Comparison of ENCODE assay signal across 8 cellular contexts in the genomic region with DNA sequence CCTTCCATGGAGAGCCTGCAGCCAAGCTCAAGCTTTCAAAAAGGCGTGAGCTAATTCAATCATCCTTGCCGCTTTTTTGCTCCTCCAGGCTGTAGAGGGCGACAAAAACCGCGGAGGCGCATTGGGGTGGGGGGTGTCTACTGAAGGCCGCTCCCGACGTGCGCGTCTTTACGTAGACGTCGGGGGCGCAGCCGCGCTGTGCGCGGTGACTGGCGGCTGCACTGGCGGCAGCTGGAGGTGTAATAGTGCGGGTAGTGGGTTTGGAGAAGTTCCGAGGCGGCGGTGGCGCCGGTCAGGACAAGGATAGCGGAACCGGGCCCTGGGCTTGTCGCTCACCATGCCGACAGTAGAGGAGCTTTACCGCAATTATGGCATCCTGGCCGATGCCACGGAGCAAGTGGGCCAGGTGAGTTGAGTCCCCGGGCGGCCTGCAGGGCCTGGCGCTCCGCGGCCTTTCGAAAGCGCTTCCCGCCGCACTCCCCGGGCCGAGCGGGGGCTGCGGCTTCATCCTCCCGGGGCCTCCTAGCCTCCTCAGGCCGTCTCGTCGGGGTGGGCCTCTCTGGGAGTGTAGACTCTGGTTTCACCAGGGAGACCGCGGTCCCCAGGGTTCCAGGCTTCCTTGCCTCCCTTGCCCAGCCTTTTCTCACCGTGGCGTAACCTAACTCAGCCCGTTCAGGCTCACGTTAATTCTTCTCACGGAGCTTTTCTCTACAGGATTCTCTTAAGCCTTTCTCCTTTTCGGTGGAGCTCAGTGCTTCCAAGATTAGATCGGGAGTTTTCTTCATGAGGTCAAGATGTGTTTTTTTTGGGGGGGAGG.
A peak's percentile ranks its signal among the peaks of the same experiment; 100 is the strongest.
DNase-seq lines count a peak whose midpoint lies in the region; ATAC-seq lines count a peak whose summit lies in the region.

A gene (plus strand): TSS at position 206 of the 817 bp plus-strand sequence. CDS start 132 bp downstream, at position 338.

- ATAC-seq in GM19043 (IDR thresholded peaks at IDR 0.05; ENCODE audit: low read depth, unreplicated experiment) (peak; percentile 98), HG03378 (IDR thresholded peaks at IDR 0.05; ENCODE audit: unreplicated experiment) (peak; percentile 96)
- peak; percentile 99 to 100 for ATAC-seq in activated CD4-positive, CD25-positive, alpha-beta regulatory T cell treated with anti-CD3 and anti-CD28 coated beads, Interleukin-2, amount 50 U/mL, for 24 hours

- DNase-seq in Ammon's horn (ENCODE audit: low spot score): peak; percentile 94
- DNase-seq in NCI-H446 treated with DMSO at 0.1 percent for 48 hours (lab: John Stamatoyannopoulos, UW): peak; percentile 92
- DNase-seq in cerebellar cortex (ENCODE audit: low spot score): peak; percentile 96
- DNase-seq in islet precursor cell: peak; percentile 98
- peak; percentile 88 to 92 (median 92) for DNase-seq in stimulated activated CD4-positive, alpha-beta T cell treated with anti-CD3 and anti-CD28 coated beads, Interleukin-12 subunit alpha, Interleukin-12 subunit beta, amount 100 ng/mL, for 48 hours (ENCODE audit: low read depth in 2 of 3, low spot score in 1 of 3)

Comparison
In these comparisons a context has a peak if more than half of its experiments do, and no peak if none do; other contexts are left out.
1. Peak in every context shown above with its lines: DNase-seq and ATAC-seq.